In genomic region chr1:185864889-185865288, GRCh38 we compare ENCODE assay signal across 13 cellular contexts.
DNase-seq lines count a peak whose midpoint lies in the region; ATAC-seq and TF ChIP-seq lines count a peak whose summit lies in the region.
"Had no signal": no experiment of that assay in that cellular context is flagged by ENCODE, and none has a peak within 500 bp of the region (broad histone marks: within the 10 kb centered on the region; RNA-seq: fewer than 3 reads in every experiment).

No MANE protein-coding gene starts in this region.

- 0 out of 2 replicates have a peak overlapping the region, but pooled peaks have one; percentile 1 for H2AFZ ChIP-seq in SK-N-SH (ENCODE audit: low read depth)

- no peak overlapping the region for H3K4me3 ChIP-seq in SK-N-SH (ENCODE audit: low read depth in 2 of 2, low read length in 1 of 2)
- no peak overlapping the region for H3K4me3 ChIP-seq in skeletal muscle cell (ENCODE audit: low read depth, low read length)

- DNase-seq in GOT3 (lab: John Stamatoyannopoulos, UW) (peak; percentile 75), SK-N-SH (no peak), fibroblast of gingiva (ENCODE audit: low read depth) (peak; percentile 38), skeletal muscle cell (ENCODE audit: low read depth) (peak; percentile 94), islet precursor cell (no peak), substantia nigra (lab: John Stamatoyannopoulos, UW) (no peak)
- no peak for DNase-seq in stimulated activated CD4-positive, alpha-beta T cell treated with anti-CD3 and anti-CD28 coated beads, Interleukin-1b, Interleukin-23, amount 100 ng/mL, for 48 hours
- DNase-seq: activated B cell treated with CpG ODN at 0.5 μM for 24 hours, cortex of kidney, DMS79, SHP77 had no signal

- no peaks in the 10 kb centered on the region for H3K9me3 ChIP-seq in SK-N-SH

- peak in 1 of 2 experiments; percentile 76; a peak in 1 of 4 replicates for TF ChIP-seq EP300 in SK-N-SH (IDR thresholded peaks at IDR 0.05; ENCODE audit: borderline replicate concordance in 1 of 2, low read depth in 1 of 2, low read length in 1 of 2)

- ATAC-seq in HG02610 (IDR thresholded peaks at IDR 0.05; ENCODE audit: unreplicated experiment) = no peak
- ATAC-seq: activated T-helper 17 cell treated with anti-CD3 and anti-CD28 coated beads, Interleukin-2, amount 50 U/mL, for 72 hours had no signal

- peaks cover 3 to 10% of the 10 kb centered on the region in 2 experiments for H3K36me3 ChIP-seq in SK-N-SH (replicated peaks in 1 of 2; ENCODE audit: control insufficient read depth in 1 of 2, insufficient read depth in 2 of 2, low read length in 1 of 2)

- CTCF ChIA-PET in SK-N-SH (lab: Yijun Ruan, JAX) = no interaction called here

- H3K27ac ChIP-seq in SK-N-SH (ENCODE audit: low read depth in 2 of 2, low read length in 1 of 2) (peak overlapping the region in 1 of 2 experiments; percentile 74; a peak in 2 of 4 replicates), substantia nigra (ENCODE audit: low read depth, low read length, poor library complexity, severe bottlenecking) (no peak overlapping the region)

- 24% methylated on average over 2 of the region's 2 CpGs for WGBS in SK-N-SH (ENCODE audit: low lambda C conversion rate)

- no peak for TF ChIP-seq CTCF in SK-N-SH (IDR thresholded peaks at IDR 0.05)

- no peaks in the 10 kb centered on the region for H3K9me2 ChIP-seq in SK-N-SH

- no peak for TF ChIP-seq RAD21 in SK-N-SH (IDR thresholded peaks at IDR 0.05; ENCODE audit: low read length)

- no peak overlapping the region for H3K4me2 ChIP-seq in SK-N-SH

- H4K20me1 ChIP-seq in SK-N-SH (ENCODE audit: insufficient read depth) = no peaks in the 10 kb centered on the region

- peaks cover 25% of the 10 kb centered on the region for H3F3A ChIP-seq in SK-N-SH (replicated peaks; ENCODE audit: insufficient read depth)

- H3K79me2 ChIP-seq in SK-N-SH (ENCODE audit: insufficient read depth) = no peaks in the 10 kb centered on the region

- no peaks in the 10 kb centered on the region for H3K27me3 ChIP-seq in SK-N-SH (ENCODE audit: insufficient read depth)

- POLR2A ChIA-PET in SK-N-SH (lab: Yijun Ruan, JAX) = no interaction called here

- H3K4me1 ChIP-seq in SK-N-SH (ENCODE audit: control insufficient read depth in 1 of 2, insufficient read depth in 2 of 2, low read depth in 1 of 2, low read length in 1 of 2) = peaks cover 2 to 24% of the 10 kb centered on the region in 2 experiments; a peak in 2 of 4 replicates

- no peak overlapping the region for H3K9ac ChIP-seq in SK-N-SH

TF ChIP-seq in SK-N-SH, 30 proteins besides CTCF, POLR2A, EP300 and RAD21 (continues in another document):
- TF ChIP-seq GATA2 (CRISPR knock-in tag; IDR thresholded peaks at IDR 0.05) (no peak), SMC3 (IDR thresholded peaks at IDR 0.05; ENCODE audit: low read depth, low read length) (no peak), ELF1 (IDR thresholded peaks at IDR 0.05) (no peak), JUND (IDR thresholded peaks at IDR 0.05) (peak; percentile 82), USF1 (IDR thresholded peaks at IDR 0.05; ENCODE audit: borderline replicate concordance, low read depth) (0 out of 2 replicates have a peak, but pooled peaks have one; percentile 37), CHD2 (IDR thresholded peaks at IDR 0.05; ENCODE audit: low read length, partially characterized antibody) (no peak), RXRA (IDR thresholded peaks at IDR 0.05; ENCODE audit: borderline replicate concordance, low read depth) (no peak), RFX5 (IDR thresholded peaks at IDR 0.05; ENCODE audit: low read length) (no peak), NFIC (IDR thresholded peaks at IDR 0.05; ENCODE audit: borderline replicate concordance) (peak; percentile 57; the same call in 1 of the 2 replicates), TEAD4 (IDR thresholded peaks at IDR 0.05; ENCODE audit: borderline replicate concordance, insufficient read depth) (no peak), GABPA (IDR thresholded peaks at IDR 0.05; ENCODE audit: low read depth) (no peak), EZH2phosphoT487 (IDR thresholded peaks at IDR 0.05; ENCODE audit: borderline replicate concordance, low read depth) (no peak), FOXM1 (IDR thresholded peaks at IDR 0.05; ENCODE audit: low read depth) (no peak), TAF1 (IDR thresholded peaks at IDR 0.05; ENCODE audit: borderline replicate concordance, low read depth, low read length) (no peak), ZBTB33 (IDR thresholded peaks at IDR 0.05; ENCODE audit: borderline replicate concordance, low read depth) (no peak), TCF12 (IDR thresholded peaks at IDR 0.05) (peak; percentile 83), FOXJ3 (CRISPR knock-in tag; IDR thresholded peaks at IDR 0.05) (no peak), MAX (IDR thresholded peaks at IDR 0.05; ENCODE audit: low read depth) (no peak), YY1 (IDR thresholded peaks at IDR 0.05; ENCODE audit: low read depth) (no peak), NRF1 (IDR thresholded peaks at IDR 0.05; ENCODE audit: low read depth, low read length) (no peak), REST (IDR thresholded peaks at IDR 0.05; ENCODE audit: low read depth, low read length) (no peak), MXI1 (IDR thresholded peaks at IDR 0.05; ENCODE audit: low read depth, low read length) (no peak), POLR2AphosphoS5 (IDR thresholded peaks at IDR 0.05; ENCODE audit: low read depth, low read length) (no peak), RCOR1 (IDR thresholded peaks at IDR 0.05; ENCODE audit: low read length) (no peak), MEF2A (IDR thresholded peaks at IDR 0.05; ENCODE audit: borderline replicate concordance, low read depth) (no peak), IRF3 (IDR thresholded peaks at IDR 0.05; ENCODE audit: low read depth, low read length) (no peak)

Comparison
In these comparisons a context has a peak if more than half of its experiments do, and no peak if none do; other contexts are left out.
1. DNase-seq: peak in GOT3 (single experiment), fibroblast of gingiva (single experiment) and skeletal muscle cell (single experiment); none in SK-N-SH (single experiment), islet precursor cell (single experiment), stimulated activated CD4-positive, alpha-beta T cell treated with anti-CD3 and anti-CD28 coated beads, Interleukin-1b, Interleukin-23, amount 100 ng/mL, for 48 hours (single experiment) and substantia nigra (0 of 49).